Comparison of ENCODE assay signal across 23 cellular contexts in the genomic region with DNA sequence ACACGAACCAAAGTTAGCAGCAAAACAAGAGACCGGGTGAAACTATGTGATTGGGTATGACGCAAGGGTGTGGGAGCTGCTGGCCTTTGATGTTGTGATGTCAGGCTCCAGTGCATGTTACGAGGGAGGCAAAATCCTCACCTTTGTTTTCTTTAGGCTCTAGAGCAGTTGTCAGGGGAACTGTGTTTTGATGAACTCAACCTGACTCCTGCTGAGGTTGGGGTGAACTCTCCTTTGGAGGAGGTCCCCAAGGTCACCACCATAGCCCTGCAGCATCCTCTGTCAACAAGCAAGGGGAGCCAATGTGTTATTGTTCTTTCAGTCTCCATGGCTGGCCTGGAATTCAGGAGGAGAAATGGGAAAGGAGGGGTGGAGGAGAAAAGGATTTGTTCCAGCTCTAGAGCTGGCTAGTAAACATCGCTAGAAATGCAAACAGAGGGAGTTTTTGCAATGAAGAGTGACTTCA. TPM values are rescaled to one million over a fixed set of nuclear protein-coding genes. Genes with fewer than 3 reads are reported as not detected.
DNase-seq lines count a peak whose midpoint lies in the region; FAIRE-seq and TF ChIP-seq lines count a peak whose summit lies in the region.
"Had no signal": no experiment of that assay in that cellular context is flagged by ENCODE, and none has a peak within 500 bp of the region (broad histone marks: within the 10 kb centered on the region; RNA-seq: fewer than 3 reads in every experiment).

No MANE protein-coding gene starts in this region.

- TF ChIP-seq CTCF in H1 (IDR thresholded peaks at IDR 0.05; ENCODE audit: control extremely low read depth in 1 of 3, insufficient read depth in 1 of 3, low read depth in 1 of 3, low read length in 3 of 3) = no peak
- no peak for TF ChIP-seq CTCF in sigmoid colon (IDR thresholded peaks at IDR 0.05)

- DNase-seq in NCI-H1092 treated with DMSO at 0.1 percent for 48 hours (lab: John Stamatoyannopoulos, UW) (peak; percentile 35), NCI-H1092 (lab: John Stamatoyannopoulos, UW) (no peak), M059J (ENCODE audit: low read depth) (peak; percentile 14), H1 (ENCODE audit: low read depth in 1 of 2, low spot score in 2 of 2) (no peak), neuronal stem cell (ENCODE audit: low spot score) (no peak), SIG-M5 (lab: John Stamatoyannopoulos, UW) (no peak), sigmoid colon (no peak)
- DNase-seq in activated CD4-positive, CD25-positive, alpha-beta regulatory T cell treated with anti-CD3 and anti-CD28 coated beads, Interleukin-2, amount 50 U/mL, for 72 hours = no peak
- DNase-seq: activated CD4-positive, alpha-beta T cell treated with anti-CD3 and anti-CD28 coated beads, Interleukin-2, amount 10 ng/mL, durations not matched to agents 7 days and 5 days; activated effector memory CD4-positive, alpha-beta T cell treated with Interleukin-2 at 50 U/mL for 16 hours; body of pancreas; GDM1; NCI-H526 treated with DMSO at 0.1 percent for 48 hours; OCI-M1; Right ventricle myocardium superior; stimulated activated CD4-positive, alpha-beta T cell treated with anti-CD3 and anti-CD28 coated beads, Interleukin-4, amount 100 ng/mL, for 1 hour; SW 1271; tibial artery had no signal

- no peak overlapping the region for H2BK5ac ChIP-seq in H1 (ENCODE audit: low read depth, low read length)
- no peak overlapping the region for H2BK5ac ChIP-seq in neuronal stem cell (ENCODE audit: low read length)

- no peak for TF ChIP-seq POLR2A in H1 (IDR thresholded peaks at IDR 0.05; ENCODE audit: control extremely low read depth in 1 of 2, low read depth in 2 of 2, low read length in 2 of 2)
- TF ChIP-seq POLR2A in sigmoid colon (IDR thresholded peaks at IDR 0.05) = no peak

- POLR2A ChIA-PET in H1 (lab: Charles Lee; ENCODE audit: partially characterized antibody) = no interaction called here

- H3K4me1 ChIP-seq in H1 (replicated peaks in 1 of 4; ENCODE audit: control insufficient read depth in 3 of 4, insufficient read depth in 4 of 4, low read length in 3 of 4) (no peaks in the 10 kb centered on the region), neuronal stem cell (ENCODE audit: control insufficient read depth in 2 of 2, insufficient read depth in 1 of 2, low read depth in 1 of 2, low read length in 2 of 2) (peaks cover 0 to 11% of the 10 kb centered on the region in 2 donors), sigmoid colon (no peaks in the 10 kb centered on the region)
- H3K4me1 ChIP-seq: tibial artery had no signal

- H2BK120ac ChIP-seq in H1 (replicated peaks; ENCODE audit: low read depth, low read length) = no peak overlapping the region
- H2BK120ac ChIP-seq in neuronal stem cell (ENCODE audit: low read depth, low read length) = no peak overlapping the region

- H2BK12ac ChIP-seq in H1 (ENCODE audit: low read depth, low read length) (no peak overlapping the region), neuronal stem cell (ENCODE audit: low read length) (no peak overlapping the region)

- no peak overlapping the region for H3K56ac ChIP-seq in H1 (replicated peaks; ENCODE audit: insufficient read length, low read depth, low read length)

- no peaks in the 10 kb centered on the region for H3K79me2 ChIP-seq in H1 (ENCODE audit: control insufficient read depth in 1 of 2, insufficient read depth in 2 of 2, low read length in 2 of 2)

- no peak overlapping the region for H3K4ac ChIP-seq in H1 (replicated peaks; ENCODE audit: insufficient read length, low read depth, low read length)
- no peak overlapping the region for H3K4ac ChIP-seq in neuronal stem cell (ENCODE audit: low read length)

- 92% methylated on average over 5 of the region's 5 CpGs; no CpG with 5 or more reads in 1 of the 2 experiments for WGBS in H1 (ENCODE audit: extremely low coverage in 1 of 2, insufficient coverage in 1 of 2, insufficient read length in 1 of 2, insufficient replicate concordance in 2 of 2, low coverage in 1 of 2, low lambda C conversion rate in 2 of 2, missing lambda C conversion rate in 1 of 2), 2 experiments
- WGBS in neuronal stem cell (ENCODE audit: extremely low coverage in 2 of 2, insufficient read length in 2 of 2, insufficient replicate concordance in 1 of 2), 2 donors = no CpG with 5 or more reads among the region's 5 CpGs
- WGBS in sigmoid colon, 2 donors = 25 to 71% methylated on average over 5 of the region's 5 CpGs

- H2AK5ac ChIP-seq in H1 (ENCODE audit: low read depth, low read length) = no peak overlapping the region
- no peak overlapping the region for H2AK5ac ChIP-seq in neuronal stem cell (ENCODE audit: low read depth, low read length)

- H4K5ac ChIP-seq in H1 (ENCODE audit: insufficient read length, low read depth, low read length) = no peak overlapping the region

- FAIRE-seq in H1 (lab: Jason Lieb, UNC) = no peak
- FAIRE-seq: colon, TTC549 had no signal

- H2AFZ ChIP-seq in H1 (ENCODE audit: low read length) = no peak overlapping the region
- peak overlapping the region; percentile 2 for H2AFZ ChIP-seq in neuronal stem cell (ENCODE audit: low read length)

- H3K18ac ChIP-seq in H1 (ENCODE audit: extremely low read depth, low read length) (no peak overlapping the region), neuronal stem cell (ENCODE audit: low read length) (no peak overlapping the region)

- no peak overlapping the region for H3K4me2 ChIP-seq in H1 (ENCODE audit: insufficient read depth in 1 of 2, low read depth in 2 of 2, low read length in 2 of 2)
- no peak overlapping the region for H3K4me2 ChIP-seq in neuronal stem cell (ENCODE audit: insufficient read depth, low read length, poor library complexity, severe bottlenecking)

- H3K9ac ChIP-seq in H1 (replicated peaks in 1 of 4; ENCODE audit: extremely low read depth in 1 of 4, low read depth in 3 of 4, low read length in 3 of 4) = no peak overlapping the region
- no peak overlapping the region for H3K9ac ChIP-seq in neuronal stem cell (ENCODE audit: low read depth, low read length, poor library complexity)

- intact Hi-C loops in sigmoid colon (cut with DNase I) = no loop called here

- H3K4me3 ChIP-seq in H1 (ENCODE audit: extremely low read depth in 1 of 4, insufficient read depth in 2 of 4, low read depth in 3 of 4, low read length in 4 of 4) (no peak overlapping the region), neuronal stem cell (ENCODE audit: low read length in 2 of 2) (no peak overlapping the region), sigmoid colon (no peak overlapping the region)
- H3K4me3 ChIP-seq: body of pancreas, tibial artery had no signal

- H3K27me3 ChIP-seq in H1 (replicated peaks in 1 of 4; ENCODE audit: control insufficient read depth in 3 of 4, extremely low read depth in 1 of 4, insufficient read depth in 3 of 4, low read length in 3 of 4) (no peaks in the 10 kb centered on the region), neuronal stem cell (ENCODE audit: control insufficient read depth in 3 of 3, insufficient read depth in 3 of 3, low read depth in 1 of 3, low read length in 3 of 3) (peaks cover 0 to 5% (median 2%) of the 10 kb centered on the region in 3 experiments), sigmoid colon (no peaks in the 10 kb centered on the region)
- H3K27me3 ChIP-seq: body of pancreas, tibial artery had no signal

- H3K27ac ChIP-seq in H1 (ENCODE audit: low read depth, low read length) = no peak overlapping the region
- no peak overlapping the region for H3K27ac ChIP-seq in neuronal stem cell (replicated peaks; ENCODE audit: low read length)
- H3K27ac ChIP-seq in sigmoid colon = no peak overlapping the region
- H3K27ac ChIP-seq: 22Rv1, body of pancreas, tibial artery had no signal

- H3K36me3 ChIP-seq in H1 (ENCODE audit: control insufficient read depth in 2 of 4, insufficient read depth in 4 of 4, low read length in 3 of 4) (no peaks in the 10 kb centered on the region), neuronal stem cell (replicated peaks in 1 of 2; ENCODE audit: control insufficient read depth in 2 of 2, insufficient read depth in 2 of 2, low read length in 2 of 2) (no peaks in the 10 kb centered on the region), sigmoid colon (no peaks in the 10 kb centered on the region)
- H3K36me3 ChIP-seq: tibial artery had no signal

- H2BK20ac ChIP-seq in H1 (ENCODE audit: low read length) = no peak overlapping the region

- no peak overlapping the region for H4K91ac ChIP-seq in H1 (replicated peaks; ENCODE audit: insufficient read length, low read length)
- no peak overlapping the region for H4K91ac ChIP-seq in neuronal stem cell (ENCODE audit: low read depth, low read length, poor library complexity)

- no peak for TF ChIP-seq RAD21 in H1 (IDR thresholded peaks at IDR 0.05 in 1 of 2, conservative IDR thresholded peaks at IDR 0.05 in 1 of 2; ENCODE audit: low read depth in 2 of 2, low read length in 2 of 2)

- H3K9me3 ChIP-seq in H1 (ENCODE audit: insufficient read depth in 2 of 2, low read depth in 1 of 2, low read length in 1 of 2) = no peaks in the 10 kb centered on the region
- no peaks in the 10 kb centered on the region for H3K9me3 ChIP-seq in neuronal stem cell (replicated peaks in 1 of 2; ENCODE audit: control insufficient read depth in 2 of 2, insufficient read depth in 1 of 2, low read depth in 1 of 2, low read length in 2 of 2)
- H3K9me3 ChIP-seq in sigmoid colon = no peaks in the 10 kb centered on the region
- H3K9me3 ChIP-seq: body of pancreas, tibial artery had no signal

- CTCF ChIA-PET in H1 (lab: Charles Lee; ENCODE audit: partially characterized antibody) = no interaction called here

- H3K14ac ChIP-seq in H1 (ENCODE audit: insufficient read length) = no peak overlapping the region
- no peak overlapping the region for H3K14ac ChIP-seq in neuronal stem cell (ENCODE audit: low read length)

- no peaks in the 10 kb centered on the region for H3K23me2 ChIP-seq in H1 (ENCODE audit: low read depth, low read length)

- H3K79me1 ChIP-seq in H1 (ENCODE audit: low read depth, low read length) = no peaks in the 10 kb centered on the region
- no peaks in the 10 kb centered on the region for H3K79me1 ChIP-seq in neuronal stem cell (ENCODE audit: low read depth, low read length)

- no peak overlapping the region for H2BK15ac ChIP-seq in H1 (ENCODE audit: low read length)
- H2BK15ac ChIP-seq in neuronal stem cell (ENCODE audit: low read length) = no peak overlapping the region

- TF ChIP-seq EP300 in H1 (IDR thresholded peaks at IDR 0.05; ENCODE audit: borderline replicate concordance in 1 of 2, low read depth in 2 of 2, low read length in 2 of 2) (no peak), sigmoid colon (IDR thresholded peaks at IDR 0.05) (no peak)

- H4K20me1 ChIP-seq in H1 (replicated peaks in 1 of 2; ENCODE audit: control insufficient read depth in 1 of 2, insufficient read depth in 2 of 2, low read length in 2 of 2) = no peaks in the 10 kb centered on the region

- H4K8ac ChIP-seq in H1 (ENCODE audit: extremely low read depth, insufficient read depth, low read length) = no peak overlapping the region
- no peak overlapping the region for H4K8ac ChIP-seq in neuronal stem cell (ENCODE audit: low read depth, low read length)

- H3K23ac ChIP-seq in H1 (ENCODE audit: insufficient read length) = no peak overlapping the region
- no peak overlapping the region for H3K23ac ChIP-seq in neuronal stem cell (ENCODE audit: low read depth, low read length, poor library complexity)

RNA-seq across cellular contexts. Expression of gene RASSF10, which starts 33.8 kb away (rescaled TPM):
- total RNA-seq in M059J (2014; rRNA removed; shearing (Covaris generic)) = not detected in 2 replicates
- total RNA-seq in H1 (2021; fragmentation: NEBNext Ultra II Directional; extraction: Animal tissue kit (Norgen Biotek cat#: 25700)) = 1.5 and 1.8 TPM in 2 replicates
- 0.51 and 0.99 TPM in 2 replicates for polyA plus RNA-seq in H1 (2011; rRNA removed)
- 0.90 TPM for polyA plus RNA-seq in H1 (2011; cell fraction: cytosol; rRNA removed)
- polyA plus RNA-seq in H1 (2011; cell fraction: nucleus; rRNA removed) = 1.2 TPM
- polyA plus RNA-seq in H1 (2012, experiment 1 of 2) = 0.75 to 1.2 TPM (median 1.0 TPM) in 4 replicates
- 0.55 TPM for polyA plus RNA-seq in H1 (2012, experiment 2 of 2)
- 1.1 TPM for polyA plus RNA-seq in H1 (2013, experiment 1 of 2)
- 1.1 TPM for polyA plus RNA-seq in H1 (2013, experiment 2 of 2)
- 0.98 TPM in 2 replicates for polyA minus RNA-seq in H1 (2011; rRNA and poly(A)+ RNA removed)
- polyA minus RNA-seq in H1 (2011; cell fraction: cytosol; rRNA and poly(A)+ RNA removed) = 1.5 TPM
- polyA minus RNA-seq in H1 (2011; cell fraction: nucleus; rRNA and poly(A)+ RNA removed) = 3.3 TPM
- polyA plus RNA-seq in neuronal stem cell (2013, experiment 1 of 2) = 2.1 TPM
- polyA plus RNA-seq in neuronal stem cell (2013, experiment 2 of 2) = 2.2 TPM
- total RNA-seq in sigmoid colon = under 1 TPM in 2 of 4 donors, not detected in 2; under 0.01 to 0.33 TPM
- under 1 TPM in 2 of 3 donors, not detected in 1; 0.44 to 0.60 TPM for polyA plus RNA-seq in sigmoid colon
- total RNA-seq: activated CD4-positive, alpha-beta T cell treated with anti-CD3 and anti-CD28 coated beads, Interleukin-2, amount 10 ng/mL, durations not matched to agents 7 days and 5 days; body of pancreas; fibroblast of lung had no signal
- polyA plus RNA-seq: BJ, fibroblast of lung had no signal

Comparison
In these comparisons a context has a peak if more than half of its experiments do, and no peak if none do; other contexts are left out.
1. DNase-seq: peak in NCI-H1092 treated with DMSO at 0.1 percent for 48 hours (single experiment) and M059J (single experiment); none in NCI-H1092 (single experiment), H1 (0 of 2), neuronal stem cell (single experiment), SIG-M5 (single experiment), activated CD4-positive, CD25-positive, alpha-beta regulatory T cell treated with anti-CD3 and anti-CD28 coated beads, Interleukin-2, amount 50 U/mL, for 72 hours (single experiment) and sigmoid colon (single experiment).